ENCODE assay signal across 21 cellular contexts in genomic region chr3:38575279-38575843, GRCh38.
A peak's percentile ranks its signal among the peaks of the same experiment; 100 is the strongest.
DNase-seq lines count a peak whose midpoint lies in the region; ATAC-seq and TF ChIP-seq lines count a peak whose summit lies in the region.
"Had no signal": no experiment of that assay in that cellular context is flagged by ENCODE, and none has a peak within 500 bp of the region (broad histone marks: within the 10 kb centered on the region; RNA-seq: fewer than 3 reads in every experiment).

No MANE protein-coding gene starts in this region.

- H2AFZ ChIP-seq in neural progenitor cell (replicated peaks) = no peak overlapping the region

- peak; percentile 15 for DNase-seq in activated CD4-positive, CD25-positive, alpha-beta regulatory T cell treated with anti-CD3 and anti-CD28 coated beads, Interleukin-2, amount 50 U/mL, for 72 hours
- DNase-seq in activated CD4-positive, CD25-positive, alpha-beta regulatory T cell (lab: John Stamatoyannopoulos, UW) = no peak
- no peak for DNase-seq in stimulated activated naive CD8-positive, alpha-beta T cell treated with anti-CD3 and anti-CD28 coated beads, Interleukin-15, amount 100 ng/mL, for 72 hours
- DNase-seq in stimulated activated naive CD8-positive, alpha-beta T cell treated with anti-CD3 and anti-CD28 coated beads, Interleukin-15, Interleukin-2, amounts not matched to agents 100 U/mL and 50 U/mL, for 24 hours = no peak
- DNase-seq in neural progenitor cell (ENCODE audit: low spot score) (no peak), NCI-H524 (lab: John Stamatoyannopoulos, UW) (no peak), NCI-H748 treated with DMSO at 0.1 percent for 48 hours (lab: John Stamatoyannopoulos, UW) (no peak)
- DNase-seq: activated gamma-delta T cell; AML-193; amniotic stem cell; DMS79 treated with DMSO at 0.1 percent for 48 hours; Karpas-422; NCI-H1092 treated with DMSO at 0.1 percent for 48 hours; NCI-H2081 treated with DMSO at 0.1 percent for 48 hours; RPMI8226; stimulated activated naive CD4-positive, alpha-beta T cell treated with Interleukin-2 at 50 U/mL for 16 hours had no signal

- peak overlapping the region in 1 of 2 donors; percentile 43 for H3K27ac Mint-ChIP-seq in stimulated activated naive CD8-positive, alpha-beta T cell treated with anti-CD3 and anti-CD28 coated beads, Interleukin-15, amount 100 ng/mL, for 72 hours
- no peak overlapping the region for H3K27ac Mint-ChIP-seq in neural progenitor cell
- H3K27ac Mint-ChIP-seq: WTC11 had no signal

- no peaks in the 10 kb centered on the region for H3K9me3 Mint-ChIP-seq in stimulated activated naive CD8-positive, alpha-beta T cell treated with anti-CD3 and anti-CD28 coated beads, Interleukin-15, amount 100 ng/mL, for 72 hours
- peaks cover 5% of the 10 kb centered on the region for H3K9me3 Mint-ChIP-seq in neural progenitor cell
- H3K9me3 Mint-ChIP-seq: WTC11 had no signal

- H3K4me3 Mint-ChIP-seq in stimulated activated naive CD8-positive, alpha-beta T cell treated with anti-CD3 and anti-CD28 coated beads, Interleukin-15, amount 100 ng/mL, for 72 hours = no peak overlapping the region
- H3K4me3 Mint-ChIP-seq in neural progenitor cell = peak overlapping the region; percentile 43
- H3K4me3 Mint-ChIP-seq: WTC11 had no signal

- no peak overlapping the region for H3K27ac ChIP-seq in neural progenitor cell
- H3K27ac ChIP-seq: 22Rv1, pancreas had no signal

- H3K9me3 ChIP-seq in neural progenitor cell (ENCODE audit: low read depth) = no peaks in the 10 kb centered on the region
- H3K9me3 ChIP-seq: pancreas, SK-N-SH had no signal

- H3K36me3 Mint-ChIP-seq in neural progenitor cell = no peaks in the 10 kb centered on the region
- H3K36me3 Mint-ChIP-seq: WTC11 had no signal

- no peaks in the 10 kb centered on the region for H3K27me3 Mint-ChIP-seq in stimulated activated naive CD8-positive, alpha-beta T cell treated with anti-CD3 and anti-CD28 coated beads, Interleukin-15, amount 100 ng/mL, for 72 hours
- peaks cover 12% of the 10 kb centered on the region for H3K27me3 Mint-ChIP-seq in neural progenitor cell (ENCODE audit: insufficient read depth, low read depth)

- H3K4me1 Mint-ChIP-seq in stimulated activated naive CD8-positive, alpha-beta T cell treated with anti-CD3 and anti-CD28 coated beads, Interleukin-15, amount 100 ng/mL, for 72 hours = no peaks in the 10 kb centered on the region
- no peaks in the 10 kb centered on the region for H3K4me1 Mint-ChIP-seq in neural progenitor cell

- no peaks in the 10 kb centered on the region for H4K20me1 ChIP-seq in neural progenitor cell (ENCODE audit: low read depth)

- no peak overlapping the region for H3K4me3 ChIP-seq in neural progenitor cell
- H3K4me3 ChIP-seq: pancreas had no signal

- H3F3A ChIP-seq in neural progenitor cell (ENCODE audit: low read depth) = no peaks in the 10 kb centered on the region

- ATAC-seq in stimulated activated naive CD8-positive, alpha-beta T cell treated with anti-CD3 and anti-CD28 coated beads, Interleukin-15, amount 100 ng/mL, for 72 hours = peak; percentile 18
- no peak for ATAC-seq in stimulated activated naive CD8-positive, alpha-beta T cell treated with anti-CD3 and anti-CD28 coated beads, Interleukin-15, Interleukin-2, amounts not matched to agents 100 U/mL and 50 U/mL, for 24 hours
- ATAC-seq in GM18498 (IDR thresholded peaks at IDR 0.05; ENCODE audit: unreplicated experiment) = no peak
- ATAC-seq: pancreas, WTC11 had no signal

- H3K36me3 ChIP-seq in neural progenitor cell = no peaks in the 10 kb centered on the region
- H3K36me3 ChIP-seq: pancreas had no signal

- H3K4me2 ChIP-seq in neural progenitor cell = no peak overlapping the region
- H3K4me2 ChIP-seq: SK-N-SH had no signal

- no peaks in the 10 kb centered on the region for H3K79me2 ChIP-seq in neural progenitor cell (ENCODE audit: low read depth)

- no peaks in the 10 kb centered on the region for H3K4me1 ChIP-seq in neural progenitor cell
- H3K4me1 ChIP-seq: pancreas had no signal

- no peak overlapping the region for H3K9ac ChIP-seq in neural progenitor cell
- H3K9ac ChIP-seq: SK-N-SH had no signal

- H3K27me3 ChIP-seq in neural progenitor cell = no peaks in the 10 kb centered on the region
- H3K27me3 ChIP-seq: pancreas had no signal

- no peak for TF ChIP-seq CTCF in neural progenitor cell (IDR thresholded peaks at IDR 0.05)
